ENCODE assay signal across 11 cellular contexts in genomic region chr3:48445277-48445882, GRCh38. TPM values are rescaled to one million over a fixed set of nuclear protein-coding genes. Genes with fewer than 3 reads are reported as not detected.
DNase-seq lines count a peak whose midpoint lies in the region; FAIRE-seq and TF ChIP-seq lines count a peak whose summit lies in the region.
"Had no signal": no experiment of that assay in that cellular context is flagged by ENCODE, and none has a peak within 500 bp of the region (broad histone marks: within the 10 kb centered on the region; RNA-seq: fewer than 3 reads in every experiment).

No MANE protein-coding gene starts in this region.

- H3K36me3 Mint-ChIP-seq in Calu3 (ENCODE audit: insufficient read depth, unreplicated experiment) = peaks cover 69% of the 10 kb centered on the region

- H3K36me3 ChIP-seq in MG63 = peaks cover 21% of the 10 kb centered on the region
- peaks cover 3 to 27% (median 13%) of the 10 kb centered on the region in 4 experiments; a peak in 5 of 8 replicates for H3K36me3 ChIP-seq in H1 (ENCODE audit: control insufficient read depth in 2 of 4, insufficient read depth in 4 of 4, low read length in 3 of 4)
- H3K36me3 ChIP-seq in neuron (ENCODE audit: insufficient read depth, low read length) = peaks cover 27% of the 10 kb centered on the region

- H3K4me1 ChIP-seq in H1 (replicated peaks in 1 of 4; ENCODE audit: control insufficient read depth in 3 of 4, insufficient read depth in 4 of 4, low read length in 3 of 4) = peaks cover 3 to 17% (median 6%) of the 10 kb centered on the region in 4 experiments; a peak in 5 of 7 replicates
- peaks cover 30% of the 10 kb centered on the region for H3K4me1 ChIP-seq in neuron (ENCODE audit: insufficient read depth, low read length)

- no peak overlapping the region for H2BK5ac ChIP-seq in H1 (ENCODE audit: low read depth, low read length)

- no peak overlapping the region for H4K8ac ChIP-seq in H1 (ENCODE audit: extremely low read depth, insufficient read depth, low read length)

- H2AK5ac ChIP-seq in H1 (ENCODE audit: low read depth, low read length) = no peak overlapping the region

- DNase-seq in Calu3 (no peak), MG63 (no peak), H1 (ENCODE audit: low read depth in 1 of 2, low spot score in 2 of 2) (no peak), dermis blood vessel endothelial cell (no peak), COLO829 (ENCODE audit: low spot score) (no peak), HPDE6-E6E7 (ENCODE audit: extremely low spot score) (no peak), NCI-H510A treated with DMSO at 0.1 percent for 48 hours (lab: John Stamatoyannopoulos, UW) (no peak)
- DNase-seq: NCI-H2227 treated with DMSO at 0.1 percent for 48 hours had no signal

- no peak overlapping the region for H3K23ac ChIP-seq in H1 (ENCODE audit: insufficient read length)

- H3K9me3 Mint-ChIP-seq in Calu3 (ENCODE audit: low read depth, unreplicated experiment) = no peaks in the 10 kb centered on the region

- H2BK15ac ChIP-seq in H1 (ENCODE audit: low read length) = no peak overlapping the region

- H3K4me1 Mint-ChIP-seq in Calu3 (ENCODE audit: low read depth, unreplicated experiment) = peaks cover 28% of the 10 kb centered on the region

- no peak for TF ChIP-seq RAD21 in H1 (IDR thresholded peaks at IDR 0.05 in 1 of 2, conservative IDR thresholded peaks at IDR 0.05 in 1 of 2; ENCODE audit: low read depth in 2 of 2, low read length in 2 of 2)

- no peak overlapping the region for H3K4ac ChIP-seq in H1 (replicated peaks; ENCODE audit: insufficient read length, low read depth, low read length)

- no TSS peak for BruUV-seq in Calu3 (replicated peaks; lab: Mats Ljungman, UMichigan)

- H4K5ac ChIP-seq in H1 (ENCODE audit: insufficient read length, low read depth, low read length) = no peak overlapping the region

- intact Hi-C loops in Calu3 (cut with micrococcal nuclease; ENCODE audit: unreplicated experiment) = no loop called here

- peaks cover 5% of the 10 kb centered on the region for H3K79me1 ChIP-seq in H1 (ENCODE audit: low read depth, low read length)

- FAIRE-seq in H1 (lab: Jason Lieb, UNC) = no peak
- FAIRE-seq: GM18507, urothelium cell line had no signal

- TF ChIP-seq POLR2A in H1 (IDR thresholded peaks at IDR 0.05; ENCODE audit: control extremely low read depth in 1 of 2, low read depth in 2 of 2, low read length in 2 of 2) = no peak; a peak in 1 of 3 replicates

- peaks cover 11% of the 10 kb centered on the region for H3K23me2 ChIP-seq in H1 (ENCODE audit: low read depth, low read length)

- WGBS in H1 (ENCODE audit: extremely low coverage in 1 of 2, insufficient coverage in 1 of 2, insufficient read length in 1 of 2, insufficient replicate concordance in 2 of 2, low coverage in 1 of 2, low lambda C conversion rate in 2 of 2, missing lambda C conversion rate in 1 of 2), 2 experiments = 82% methylated on average over 6 of the region's 6 CpGs; no CpG with 5 or more reads in 1 of the 2 experiments

- no peak overlapping the region for H2BK120ac ChIP-seq in H1 (replicated peaks; ENCODE audit: low read depth, low read length)

- no peak overlapping the region for H3K27ac Mint-ChIP-seq in Calu3 (ENCODE audit: unreplicated experiment)

- H4K20me1 ChIP-seq in H1 (replicated peaks in 1 of 2; ENCODE audit: control insufficient read depth in 1 of 2, insufficient read depth in 2 of 2, low read length in 2 of 2) = peaks cover 0 to 8% of the 10 kb centered on the region in 2 experiments

- H3K14ac ChIP-seq in H1 (ENCODE audit: insufficient read length) = no peak overlapping the region

- H2AFZ ChIP-seq in H1 (ENCODE audit: low read length) (no peak overlapping the region), neuron (ENCODE audit: low read depth, low read length) (no peak overlapping the region)

- H3K4me3 ChIP-seq in MG63 = peak overlapping the region; percentile 74
- H3K4me3 ChIP-seq in H1 (ENCODE audit: extremely low read depth in 1 of 4, insufficient read depth in 2 of 4, low read depth in 3 of 4, low read length in 4 of 4) = peak overlapping the region; percentile 80 to 98 (median 96); a peak in 7 of 8 replicates
- H3K4me3 ChIP-seq in neuron (ENCODE audit: low read length) = peak overlapping the region; percentile 88

- no peaks in the 10 kb centered on the region for H3K27me3 Mint-ChIP-seq in Calu3 (ENCODE audit: unreplicated experiment)

- TF ChIP-seq CTCF in Calu3 (IDR thresholded peaks at IDR 0.05; ENCODE audit: unreplicated experiment) = no peak
- TF ChIP-seq CTCF in H1 (IDR thresholded peaks at IDR 0.05; ENCODE audit: control extremely low read depth in 1 of 3, insufficient read depth in 1 of 3, low read depth in 1 of 3, low read length in 3 of 3) = no peak

- CTCF ChIA-PET in Calu3 (lab: Charles Lee) (interaction anchor here (0.8 to 2.5 kb wide), 2 partner anchors 9 kb away, joined by 5 to 16 read pairs; no protein-coding TSS in a partner anchor), H1 (lab: Charles Lee; ENCODE audit: partially characterized antibody) (interaction anchor here (0.8 to 5.2 kb wide), 6 partner anchors 9 to 203 kb away, joined by 3 to 38 read pairs (median 6); partner anchors contain the start of gene SLC26A6)

- TF ChIP-seq EP300 in H1 (IDR thresholded peaks at IDR 0.05; ENCODE audit: borderline replicate concordance in 1 of 2, low read depth in 2 of 2, low read length in 2 of 2) = no peak

- H2BK20ac ChIP-seq in H1 (ENCODE audit: low read length) = no peak overlapping the region

- H3K4me2 ChIP-seq in H1 (ENCODE audit: insufficient read depth in 1 of 2, low read depth in 2 of 2, low read length in 2 of 2) = peak overlapping the region; percentile 85 to 94

- H3K27me3 ChIP-seq in MG63 (no peaks in the 10 kb centered on the region), H1 (replicated peaks in 1 of 4; ENCODE audit: control insufficient read depth in 3 of 4, extremely low read depth in 1 of 4, insufficient read depth in 3 of 4, low read length in 3 of 4) (no peaks in the 10 kb centered on the region), neuron (ENCODE audit: insufficient read depth, low read length) (no peaks in the 10 kb centered on the region)

- no peak overlapping the region for H2BK12ac ChIP-seq in H1 (ENCODE audit: low read depth, low read length)

- POLR2A ChIA-PET in H1 (lab: Charles Lee; ENCODE audit: partially characterized antibody) = interaction anchor here (0.6 to 10.3 kb wide), 20 partner anchors 12 to 205 kb away, joined by 3 to 233 read pairs (median 4); partner anchors contain the start of genes NME6, PLXNB1, SLC26A6 and ZNF589

- H3K9me3 ChIP-seq in MG63 (no peaks in the 10 kb centered on the region), H1 (ENCODE audit: insufficient read depth in 2 of 2, low read depth in 1 of 2, low read length in 1 of 2) (no peaks in the 10 kb centered on the region), neuron (ENCODE audit: low read length) (no peaks in the 10 kb centered on the region)

- no peak overlapping the region for H3K27ac ChIP-seq in H1 (ENCODE audit: low read depth, low read length)

- peaks cover 5 to 33% of the 10 kb centered on the region in 2 experiments; a peak in 3 of 4 replicates for H3K79me2 ChIP-seq in H1 (ENCODE audit: control insufficient read depth in 1 of 2, insufficient read depth in 2 of 2, low read length in 2 of 2)

- H3K4me3 Mint-ChIP-seq in Calu3 (ENCODE audit: low read depth, unreplicated experiment) = peak overlapping the region; percentile 99

- H3K56ac ChIP-seq in H1 (replicated peaks; ENCODE audit: insufficient read length, low read depth, low read length) = no peak overlapping the region

- H3K18ac ChIP-seq in H1 (ENCODE audit: extremely low read depth, low read length) = no peak overlapping the region

- H3K9ac ChIP-seq in H1 (replicated peaks in 1 of 4; ENCODE audit: extremely low read depth in 1 of 4, low read depth in 3 of 4, low read length in 3 of 4) = no peak overlapping the region

- no peak overlapping the region for H4K91ac ChIP-seq in H1 (replicated peaks; ENCODE audit: insufficient read length, low read length)

RNA-seq across cellular contexts. Expression of gene ATRIP, which starts 1.2 kb away (rescaled TPM):
- total RNA-seq in Calu3 (2022) (12.5 and 13.7 TPM in 2 replicates), dermis blood vessel endothelial cell (8.2 TPM in 2 replicates)
- 6.8 and 25.3 TPM in 2 replicates for total RNA-seq in MG63 (2014; rRNA removed; shearing (Covaris generic); ENCODE audit: low replicate concordance)
- 16.7 and 20.2 TPM in 2 replicates for total RNA-seq in H1 (2021; fragmentation: NEBNext Ultra II Directional; extraction: Animal tissue kit (Norgen Biotek cat#: 25700))
- 16.6 and 18.5 TPM in 2 replicates for polyA plus RNA-seq in H1 (2011; rRNA removed)
- 15.0 TPM for polyA plus RNA-seq in H1 (2011; cell fraction: cytosol; rRNA removed)
- 36.5 TPM for polyA plus RNA-seq in H1 (2011; cell fraction: nucleus; rRNA removed)
- 12.7 to 14.1 TPM (median 13.8 TPM) in 4 replicates for polyA plus RNA-seq in H1 (2012, experiment 1 of 2)
- 11.0 TPM for polyA plus RNA-seq in H1 (2012, experiment 2 of 2)
- 14.8 TPM for polyA plus RNA-seq in H1 (2013, experiment 1 of 2)
- 12.6 TPM for polyA plus RNA-seq in H1 (2013, experiment 2 of 2)
- polyA minus RNA-seq in H1 (2011; rRNA and poly(A)+ RNA removed) = 28.6 and 29.3 TPM in 2 replicates
- 10.1 TPM for polyA minus RNA-seq in H1 (2011; cell fraction: cytosol; rRNA and poly(A)+ RNA removed)
- 25.2 TPM for polyA minus RNA-seq in H1 (2011; cell fraction: nucleus; rRNA and poly(A)+ RNA removed)

RNA-seq across cellular contexts. Expression of gene TMA7, which starts 5.3 kb away (rescaled TPM):
- total RNA-seq in Calu3 (2022) (139 and 171 TPM in 2 replicates), dermis blood vessel endothelial cell (223 and 272 TPM in 2 replicates)
- 316 and 348 TPM in 2 replicates for total RNA-seq in MG63 (2014; rRNA removed; shearing (Covaris generic); ENCODE audit: low replicate concordance)
- 305 and 322 TPM in 2 replicates for total RNA-seq in H1 (2021; fragmentation: NEBNext Ultra II Directional; extraction: Animal tissue kit (Norgen Biotek cat#: 25700))
- polyA plus RNA-seq in H1 (2011; rRNA removed) = 83.3 and 138 TPM in 2 replicates
- polyA plus RNA-seq in H1 (2011; cell fraction: cytosol; rRNA removed) = 282 TPM
- 36.5 TPM for polyA plus RNA-seq in H1 (2011; cell fraction: nucleus; rRNA removed)
- 470 to 570 TPM (median 490 TPM) in 4 replicates for polyA plus RNA-seq in H1 (2012, experiment 1 of 2)
- polyA plus RNA-seq in H1 (2012, experiment 2 of 2) = 141 TPM
- polyA plus RNA-seq in H1 (2013, experiment 1 of 2) = 965 TPM
- polyA plus RNA-seq in H1 (2013, experiment 2 of 2) = 959 TPM
- polyA minus RNA-seq in H1 (2011; rRNA and poly(A)+ RNA removed) = 8.2 and 9.6 TPM in 2 replicates
- polyA minus RNA-seq in H1 (2011; cell fraction: cytosol; rRNA and poly(A)+ RNA removed) = 42.3 TPM
- 34.3 TPM for polyA minus RNA-seq in H1 (2011; cell fraction: nucleus; rRNA and poly(A)+ RNA removed)

RNA-seq across cellular contexts. Expression of gene CCDC51, which starts 5.5 kb away (rescaled TPM):
- total RNA-seq in Calu3 (2022) (18.9 and 19.9 TPM in 2 replicates), dermis blood vessel endothelial cell (16.4 and 18.0 TPM in 2 replicates)
- 26.9 and 28.6 TPM in 2 replicates for total RNA-seq in MG63 (2014; rRNA removed; shearing (Covaris generic); ENCODE audit: low replicate concordance)
- total RNA-seq in H1 (2021; fragmentation: NEBNext Ultra II Directional; extraction: Animal tissue kit (Norgen Biotek cat#: 25700)) = 20.3 and 21.3 TPM in 2 replicates
- 19.7 and 21.4 TPM in 2 replicates for polyA plus RNA-seq in H1 (2011; rRNA removed)
- 26.3 TPM for polyA plus RNA-seq in H1 (2011; cell fraction: cytosol; rRNA removed)
- 18.4 TPM for polyA plus RNA-seq in H1 (2011; cell fraction: nucleus; rRNA removed)
- 24.1 to 30.2 TPM (median 28.9 TPM) in 4 replicates for polyA plus RNA-seq in H1 (2012, experiment 1 of 2)
- polyA plus RNA-seq in H1 (2012, experiment 2 of 2) = 17.1 TPM
- polyA plus RNA-seq in H1 (2013, experiment 1 of 2) = 16.7 TPM
- polyA plus RNA-seq in H1 (2013, experiment 2 of 2) = 16.9 TPM
- 17.1 and 17.4 TPM in 2 replicates for polyA minus RNA-seq in H1 (2011; rRNA and poly(A)+ RNA removed)
- 7.3 TPM for polyA minus RNA-seq in H1 (2011; cell fraction: cytosol; rRNA and poly(A)+ RNA removed)
- polyA minus RNA-seq in H1 (2011; cell fraction: nucleus; rRNA and poly(A)+ RNA removed) = 7.7 TPM

RNA-seq across cellular contexts. Expression of gene PLXNB1, which starts 15.5 kb away (rescaled TPM):
- total RNA-seq in Calu3 (2022) (174 and 175 TPM in 2 replicates), dermis blood vessel endothelial cell (16.8 and 23.7 TPM in 2 replicates)
- total RNA-seq in MG63 (2014; rRNA removed; shearing (Covaris generic); ENCODE audit: low replicate concordance) = 1.6 and 7.0 TPM in 2 replicates
- total RNA-seq in H1 (2021; fragmentation: NEBNext Ultra II Directional; extraction: Animal tissue kit (Norgen Biotek cat#: 25700)) = 114 and 115 TPM in 2 replicates
- 109 and 149 TPM in 2 replicates for polyA plus RNA-seq in H1 (2011; rRNA removed)
- polyA plus RNA-seq in H1 (2011; cell fraction: cytosol; rRNA removed) = 117 TPM
- polyA plus RNA-seq in H1 (2011; cell fraction: nucleus; rRNA removed) = 1,123 TPM
- polyA plus RNA-seq in H1 (2012, experiment 1 of 2) = 136 to 155 TPM (median 141 TPM) in 4 replicates
- polyA plus RNA-seq in H1 (2012, experiment 2 of 2) = 102 TPM
- polyA plus RNA-seq in H1 (2013, experiment 1 of 2) = 102 TPM
- 83.3 TPM for polyA plus RNA-seq in H1 (2013, experiment 2 of 2)
- polyA minus RNA-seq in H1 (2011; rRNA and poly(A)+ RNA removed) = 82.5 and 154 TPM in 2 replicates
- polyA minus RNA-seq in H1 (2011; cell fraction: cytosol; rRNA and poly(A)+ RNA removed) = 100 TPM
- polyA minus RNA-seq in H1 (2011; cell fraction: nucleus; rRNA and poly(A)+ RNA removed) = 265 TPM

RNA-seq across cellular contexts. Expression of gene SHISA5, which starts 58.6 kb away (rescaled TPM):
- 192 and 287 TPM in 2 replicates for total RNA-seq in Calu3 (2022)
- 94.4 and 113 TPM in 2 replicates for total RNA-seq in MG63 (2014; rRNA removed; shearing (Covaris generic); ENCODE audit: low replicate concordance)
- total RNA-seq in H1 (2021; fragmentation: NEBNext Ultra II Directional; extraction: Animal tissue kit (Norgen Biotek cat#: 25700)) = 191 and 196 TPM in 2 replicates
- polyA plus RNA-seq in H1 (2011; rRNA removed) = 315 and 422 TPM in 2 replicates
- polyA plus RNA-seq in H1 (2011; cell fraction: cytosol; rRNA removed) = 247 TPM
- 217 TPM for polyA plus RNA-seq in H1 (2011; cell fraction: nucleus; rRNA removed)
- polyA plus RNA-seq in H1 (2012, experiment 1 of 2) = 171 to 240 TPM (median 225 TPM) in 4 replicates
- 223 TPM for polyA plus RNA-seq in H1 (2012, experiment 2 of 2)
- polyA plus RNA-seq in H1 (2013, experiment 1 of 2) = 278 TPM
- polyA plus RNA-seq in H1 (2013, experiment 2 of 2) = 358 TPM
- polyA minus RNA-seq in H1 (2011; rRNA and poly(A)+ RNA removed) = 107 and 149 TPM in 2 replicates
- polyA minus RNA-seq in H1 (2011; cell fraction: cytosol; rRNA and poly(A)+ RNA removed) = 143 TPM
- polyA minus RNA-seq in H1 (2011; cell fraction: nucleus; rRNA and poly(A)+ RNA removed) = 52.6 TPM
- total RNA-seq in dermis blood vessel endothelial cell = 95.5 and 133 TPM in 2 replicates
